In genomic region chr10:52668024-52668423, GRCh38 we compare ENCODE assay signal across 25 cellular contexts.
DNase-seq lines count a peak whose midpoint lies in the region; ATAC-seq, FAIRE-seq and TF ChIP-seq lines count a peak whose summit lies in the region.
"Had no signal": no experiment of that assay in that cellular context is flagged by ENCODE, and none has a peak within 500 bp of the region (broad histone marks: within the 10 kb centered on the region; RNA-seq: fewer than 3 reads in every experiment).

No MANE protein-coding gene starts in this region.

- TF ChIP-seq POLR2A in GM12891 (IDR thresholded peaks at IDR 0.05; ENCODE audit: low read depth, low read length), result no peak

- POLR2A ChIA-PET in AG04449 (lab: Yijun Ruan, JAX), result no interaction called here

- H3K4me3 ChIP-seq in AG04449 (ENCODE audit: low read depth, low read length) (no peak overlapping the region), epithelial cell of esophagus (ENCODE audit: low read length) (no peak overlapping the region)
- H3K4me3 ChIP-seq: A549, body of pancreas, heart right ventricle, lower lobe of right lung, mucosa of descending colon, PC-9 had no signal

- CTCF ChIA-PET in AG04449 (lab: Yijun Ruan, JAX), result interaction anchor here (1.0 to 1.8 kb wide), 2 partner anchors 23 to 61 kb away, joined by 3 to 5 read pairs; no protein-coding TSS in a partner anchor

- TF ChIP-seq CTCF in AG04449 (IDR thresholded peaks at IDR 0.05; ENCODE audit: insufficient read depth, low read length, missing control alignments) (no peak), epithelial cell of esophagus (IDR thresholded peaks at IDR 0.05; ENCODE audit: insufficient read depth, low read depth, low read length, missing control alignments) (no peak)

- ATAC-seq in SK-N-SH treated with all-trans-retinoic acid at 6 μM for 48 hours (peak; percentile 56; the same call in 2 of the 3 replicates), GM18861 (IDR thresholded peaks at IDR 0.05; ENCODE audit: unreplicated experiment) (no peak)
- ATAC-seq: A549, body of pancreas, foreskin keratinocyte, heart right ventricle, lower lobe of right lung, mucosa of descending colon had no signal

- no peak for FAIRE-seq in GM12891 (lab: Jason Lieb, UNC)
- FAIRE-seq: A549 had no signal

- DNase-seq in AG04449 (ENCODE audit: low read depth, low spot score) (peak; percentile 24), GM04504 (ENCODE audit: low read depth) (peak; percentile 57), epithelial cell of esophagus (ENCODE audit: low read depth) (peak; percentile 13), NCI-H1417 treated with DMSO at 0.1 percent for 48 hours (lab: John Stamatoyannopoulos, UW) (no peak), NCI-H128 (lab: John Stamatoyannopoulos, UW; ENCODE audit: unreplicated experiment) (no peak), GM12891 (ENCODE audit: insufficient read length, low spot score) (no peak)
- DNase-seq: activated CD4-positive, alpha-beta T cell treated with anti-CD3 and anti-CD28 coated beads, Interleukin-2, amount 10 ng/mL, durations not matched to agents 24 days and 14 days; activated gamma-delta T cell; activated naive CD8-positive, alpha-beta T cell treated with anti-CD3 and anti-CD28 coated beads, Interleukin-2, amount 10 ng/mL, durations not matched to agents 7 days and 5 days; activated T-cell treated with anti-CD3 and anti-CD28 coated beads, Interleukin-2, amount 50 U/mL, for 24 hours; body of pancreas; effector CD8-positive, alpha-beta T cell; foreskin keratinocyte; H7; heart right ventricle; kidney glomerular epithelial cell; lower lobe of right lung; mucosa of descending colon; NCI-H510A; PC-9; SHP77; WERI-Rb-1 had no signal

TF ChIP-seq in SK-N-SH treated with all-trans-retinoic acid at 6 μM for 48 hours, 23 proteins besides CTCF, POLR2A, EP300 and RAD21 (continues in another document):
- TF ChIP-seq OSR1 (CRISPR knock-in tag; IDR thresholded peaks at IDR 0.05), result no peak
- TF ChIP-seq ZFP30 (CRISPR knock-in tag; IDR thresholded peaks at IDR 0.05), result no peak
- TF ChIP-seq ZC3H10 (CRISPR knock-in tag; IDR thresholded peaks at IDR 0.05), result no peak
- TF ChIP-seq CSRNP3 (CRISPR knock-in tag; IDR thresholded peaks at IDR 0.05), result no peak
- no peak for TF ChIP-seq ARNTL (CRISPR knock-in tag; IDR thresholded peaks at IDR 0.05; ENCODE audit: borderline replicate concordance, low read depth)
- no peak for TF ChIP-seq ZNF70 (CRISPR knock-in tag; IDR thresholded peaks at IDR 0.05)
- no peak for TF ChIP-seq GLIS3 (CRISPR knock-in tag; IDR thresholded peaks at IDR 0.05)
- TF ChIP-seq BACH2 (CRISPR knock-in tag; IDR thresholded peaks at IDR 0.05; ENCODE audit: borderline replicate concordance), result no peak
- no peak for TF ChIP-seq ZNF565 (CRISPR knock-in tag; conservative IDR thresholded peaks at IDR 0.05; ENCODE audit: low read depth)
- no peak for TF ChIP-seq ZNF8 (CRISPR knock-in tag; IDR thresholded peaks at IDR 0.05)
- TF ChIP-seq PATZ1 (CRISPR knock-in tag; IDR thresholded peaks at IDR 0.05; ENCODE audit: borderline replicate concordance), result no peak
- TF ChIP-seq CREB5 (CRISPR knock-in tag; IDR thresholded peaks at IDR 0.05; ENCODE audit: low read depth), result no peak

TF ChIP-seq in GM12891, 5 proteins besides CTCF, POLR2A, EP300 and RAD21:
- TF ChIP-seq POU2F2 (IDR thresholded peaks at IDR 0.05; ENCODE audit: low read depth, low read length) (no peak), TAF1 (IDR thresholded peaks at IDR 0.05; ENCODE audit: low read depth, low read length) (no peak), PAX5 (IDR thresholded peaks at IDR 0.05; ENCODE audit: insufficient read depth, low read length, severe bottlenecking) (no peak), POLR2AphosphoS5 (IDR thresholded peaks at IDR 0.05; ENCODE audit: low read depth, low read length) (no peak), SPI1 (IDR thresholded peaks at IDR 0.05; ENCODE audit: low read depth, low read length) (no peak)

Comparison
In these comparisons a context has a peak if more than half of its experiments do, and no peak if none do; other contexts are left out.
1. DNase-seq: peak in AG04449 (single experiment), GM04504 (single experiment) and epithelial cell of esophagus (single experiment); none in NCI-H1417 treated with DMSO at 0.1 percent for 48 hours (single experiment), NCI-H128 (single experiment) and GM12891 (single experiment).